ENCODE assay signal across 1 cellular context in genomic region chr7:100538348-100538653, GRCh38.
TF ChIP-seq lines count a peak whose summit lies in the region.

No MANE protein-coding gene starts in this region.

TF ChIP-seq in H1, 55 proteins besides CTCF, POLR2A, EP300 and RAD21:
- TF ChIP-seq BRCA1 (IDR thresholded peaks at IDR 0.05; ENCODE audit: low read depth, low read length) = no peak
- TF ChIP-seq KDM4A (IDR thresholded peaks at IDR 0.05; ENCODE audit: low read depth, low read length, severe bottlenecking) = no peak
- TF ChIP-seq SAP30 (IDR thresholded peaks at IDR 0.05; ENCODE audit: insufficient read depth, insufficient replicate concordance, low read length) = no peak
- no peak for TF ChIP-seq HDAC2 (IDR thresholded peaks at IDR 0.05; ENCODE audit: borderline replicate concordance in 1 of 2, low read depth in 2 of 2, low read length in 2 of 2)
- no peak for TF ChIP-seq SRF (IDR thresholded peaks at IDR 0.05; ENCODE audit: low read depth, low read length)
- TF ChIP-seq TAF1 (IDR thresholded peaks at IDR 0.05; ENCODE audit: low read depth, low read length) = no peak
- no peak for TF ChIP-seq RFX5 (IDR thresholded peaks at IDR 0.05; ENCODE audit: borderline replicate concordance, low read depth, low read length)
- TF ChIP-seq CTBP2 (IDR thresholded peaks at IDR 0.05; ENCODE audit: borderline replicate concordance, insufficient read depth, insufficient read length, low read length) = no peak
- TF ChIP-seq TBP (IDR thresholded peaks at IDR 0.05; ENCODE audit: low read depth, low read length) = no peak
- TF ChIP-seq SP1 (IDR thresholded peaks at IDR 0.05; ENCODE audit: low read depth, low read length) = no peak
